Comparison of ENCODE assay signal across 15 cellular contexts in the genomic region with DNA sequence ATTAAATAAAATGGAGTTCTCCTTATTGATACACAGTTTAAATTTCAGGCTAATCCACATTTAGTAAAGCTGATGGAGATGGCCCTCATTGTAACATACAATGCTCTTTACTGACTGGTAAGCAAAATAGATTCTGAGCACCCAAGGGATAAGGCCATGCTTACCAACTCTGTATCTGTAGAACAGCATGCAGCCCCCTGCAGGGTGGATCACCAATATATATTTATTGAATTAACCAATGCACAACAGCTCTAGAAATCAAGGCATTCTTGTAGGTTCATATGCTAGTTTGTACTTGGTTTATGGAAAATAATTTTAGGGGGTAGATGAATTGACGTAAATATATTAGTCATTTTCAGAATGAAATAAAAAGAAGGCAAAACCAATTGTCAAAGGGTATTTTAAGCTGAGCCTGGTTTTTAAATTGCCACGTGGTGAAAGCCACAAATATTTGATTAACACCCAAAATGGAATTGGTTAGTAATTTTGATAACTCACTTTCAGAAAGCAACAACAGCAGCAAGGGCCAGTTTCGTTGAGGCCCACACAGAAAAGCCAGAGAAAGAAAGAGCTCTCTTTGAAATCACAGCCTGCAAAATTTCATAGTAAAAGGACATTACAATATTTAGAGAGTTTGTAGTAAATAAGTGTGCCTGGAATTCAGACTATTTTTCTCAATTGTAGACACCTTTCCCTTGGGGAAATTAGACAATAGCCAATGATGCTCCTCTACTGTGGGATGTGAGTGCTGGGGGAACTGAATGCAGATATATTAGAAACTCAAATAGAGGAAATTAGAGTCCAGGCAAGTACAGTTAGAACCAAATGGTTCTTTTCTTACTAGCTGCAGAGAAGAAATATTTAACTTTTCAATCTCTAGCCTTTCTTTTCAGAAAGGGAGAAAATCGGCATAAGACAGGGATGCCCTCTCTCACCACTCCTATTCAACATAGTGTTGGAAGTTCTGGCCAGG.
A peak's percentile ranks its signal among the peaks of the same experiment; 100 is the strongest.
DNase-seq lines count a peak whose midpoint lies in the region; ATAC-seq and TF ChIP-seq lines count a peak whose summit lies in the region.
"Had no signal": no experiment of that assay in that cellular context is flagged by ENCODE, and none has a peak within 500 bp of the region (broad histone marks: within the 10 kb centered on the region; RNA-seq: fewer than 3 reads in every experiment).

No MANE protein-coding gene starts in this region.

- no peaks in the 10 kb centered on the region for H3K36me3 ChIP-seq in H7 (replicated peaks; ENCODE audit: control insufficient read depth, insufficient read depth, low read length)
- H3K36me3 ChIP-seq: suprapubic skin had no signal

- H3K27ac Mint-ChIP-seq in WTC11, result no peak overlapping the region
- H3K27ac Mint-ChIP-seq: memory B cell had no signal

- H3K27me3 ChIP-seq in H7 (ENCODE audit: control insufficient read depth, insufficient read depth, low read length), result no peaks in the 10 kb centered on the region
- H3K27me3 ChIP-seq: body of pancreas, suprapubic skin had no signal

- no peak overlapping the region for H3K4me3 Mint-ChIP-seq in WTC11
- H3K4me3 Mint-ChIP-seq: memory B cell had no signal

- H3K36me3 Mint-ChIP-seq in WTC11, result no peaks in the 10 kb centered on the region
- H3K36me3 Mint-ChIP-seq: memory B cell had no signal

- no peaks in the 10 kb centered on the region for H3K9me3 Mint-ChIP-seq in WTC11
- H3K9me3 Mint-ChIP-seq: memory B cell had no signal

- TF ChIP-seq CTCF in WTC11 (IDR thresholded peaks at IDR 0.05), result no peak

- ATAC-seq in GM21786 (IDR thresholded peaks at IDR 0.05; ENCODE audit: unreplicated experiment) (peak; percentile 73), HG03097 (IDR thresholded peaks at IDR 0.05; ENCODE audit: low FRiP score, unreplicated experiment) (peak; percentile 61), WTC11 (no peak)
- ATAC-seq: body of pancreas had no signal

- H3K4me1 Mint-ChIP-seq in WTC11, result no peaks in the 10 kb centered on the region
- H3K4me1 Mint-ChIP-seq: memory B cell had no signal

- no peak overlapping the region for H3K4me3 ChIP-seq in H7 (ENCODE audit: insufficient read depth, low read depth, low read length)
- H3K4me3 ChIP-seq: body of pancreas, suprapubic skin had no signal

- CTCF ChIA-PET in WTC11 (lab: Charles Lee), result no interaction called here

- peak; percentile 1 for DNase-seq in GM19238 (ENCODE audit: insufficient read length, low spot score)
- DNase-seq in H7, result no peak
- no peak for DNase-seq in NCI-H1694 treated with DMSO at 0.1 percent for 48 hours (lab: John Stamatoyannopoulos, UW)
- DNase-seq in SW480 (ENCODE audit: low spot score), result no peak
- DNase-seq in WTC11 (ENCODE audit: low spot score), result no peak
- DNase-seq: activated CD4-positive, alpha-beta T cell treated with anti-CD3 and anti-CD28 coated beads, Interleukin-2, amount 50 U/mL, for 4 hours; activated naive CD4-positive, alpha-beta T cell; body of pancreas; effector CD8-positive, alpha-beta T cell; foreskin fibroblast; small intestine had no signal

- H3K27me3 Mint-ChIP-seq in WTC11 (ENCODE audit: low read depth), result no peaks in the 10 kb centered on the region
- H3K27me3 Mint-ChIP-seq: memory B cell had no signal

- POLR2A ChIA-PET in WTC11 (lab: Charles Lee), result no interaction called here

TF ChIP-seq in WTC11, 78 proteins besides CTCF, POLR2A, EP300 and RAD21 (continues in another document):
- TF ChIP-seq GTF2I (CRISPR knock-in tag; conservative IDR thresholded peaks at IDR 0.05), result no peak
- no peak for TF ChIP-seq ERG (CRISPR knock-in tag; IDR thresholded peaks at IDR 0.05)
- TF ChIP-seq TEAD1 (CRISPR knock-in tag; IDR thresholded peaks at IDR 0.05), result no peak
- TF ChIP-seq ZNF232 (CRISPR knock-in tag; IDR thresholded peaks at IDR 0.05), result no peak
- TF ChIP-seq ZNF671 (CRISPR knock-in tag; IDR thresholded peaks at IDR 0.05), result no peak
- TF ChIP-seq E2F4 (CRISPR knock-in tag; IDR thresholded peaks at IDR 0.05; ENCODE audit: borderline replicate concordance, low read depth), result no peak
- TF ChIP-seq ZBTB43 (CRISPR knock-in tag; IDR thresholded peaks at IDR 0.05), result no peak
- TF ChIP-seq ZNF532 (CRISPR knock-in tag; IDR thresholded peaks at IDR 0.05; ENCODE audit: borderline replicate concordance), result no peak
- TF ChIP-seq, protein P1, sequence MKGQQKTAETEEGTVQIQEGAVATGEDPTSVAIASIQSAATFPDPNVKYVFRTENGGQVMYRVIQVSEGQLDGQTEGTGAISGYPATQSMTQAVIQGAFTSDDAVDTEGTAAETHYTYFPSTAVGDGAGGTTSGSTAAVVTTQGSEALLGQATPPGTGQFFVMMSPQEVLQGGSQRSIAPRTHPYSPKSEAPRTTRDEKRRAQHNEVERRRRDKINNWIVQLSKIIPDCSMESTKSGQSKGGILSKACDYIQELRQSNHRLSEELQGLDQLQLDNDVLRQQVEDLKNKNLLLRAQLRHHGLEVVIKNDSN (CRISPR knock-in tag; IDR thresholded peaks at IDR 0.05), result no peak
